In genomic region chr2:8658064-8658862, GRCh38 we compare ENCODE assay signal across 17 cellular contexts.
"Had no signal": no experiment of that assay in that cellular context is flagged by ENCODE, and none has a peak within 500 bp of the region (broad histone marks: within the 10 kb centered on the region; RNA-seq: fewer than 3 reads in every experiment).

No MANE protein-coding gene starts in this region.

- H3K27me3 Mint-ChIP-seq: type B pancreatic cell had no signal

- H3K36me3 ChIP-seq: neutrophil, suprapubic skin, WERI-Rb-1 had no signal

- H3K27ac Mint-ChIP-seq: activated CD8-positive, alpha-beta memory T cell treated with anti-CD3 and anti-CD28 coated beads, Interleukin-2, amount 10 ng/mL, durations not matched to agents 7 days and 5 days; effector memory CD8-positive, alpha-beta T cell; type B pancreatic cell had no signal

- H3K27ac ChIP-seq: neutrophil, parathyroid adenoma, suprapubic skin, WERI-Rb-1 had no signal

- H3K36me3 Mint-ChIP-seq: activated CD8-positive, alpha-beta memory T cell treated with anti-CD3 and anti-CD28 coated beads, Interleukin-2, amount 10 ng/mL, durations not matched to agents 7 days and 5 days; immature natural killer cell had no signal

- H3K4me3 ChIP-seq: lung, suprapubic skin had no signal

- H3K9me3 ChIP-seq: neutrophil, suprapubic skin had no signal

- H3K9me3 Mint-ChIP-seq: effector memory CD8-positive, alpha-beta T cell; immature natural killer cell had no signal

- H3K4me3 Mint-ChIP-seq: activated CD8-positive, alpha-beta memory T cell treated with anti-CD3 and anti-CD28 coated beads, Interleukin-2, amount 10 ng/mL, durations not matched to agents 7 days and 5 days; effector memory CD8-positive, alpha-beta T cell; type B pancreatic cell had no signal

- H3K27me3 ChIP-seq: suprapubic skin had no signal

- DNase-seq: activated CD8-positive, alpha-beta memory T cell treated with anti-CD3 and anti-CD28 coated beads, Interleukin-2, amount 10 ng/mL, durations not matched to agents 7 days and 5 days; activated naive CD4-positive, alpha-beta T cell; activated T-cell treated with anti-CD3 and anti-CD28 coated beads, Interleukin-2, amount 50 U/mL, for 1 hour; dermis blood vessel endothelial cell; effector memory CD8-positive, alpha-beta T cell; foreskin melanocyte; midbrain; stimulated activated CD8-positive, alpha-beta memory T cell treated with anti-CD3 and anti-CD28 coated beads, Interleukin-4, amount 100 ng/mL, for 48 hours; stimulated activated naive CD4-positive, alpha-beta T cell treated with Interleukin-2 at 50 U/mL for 16 hours; T-helper 1 cell; WERI-Rb-1 had no signal

- H3K9ac ChIP-seq: parathyroid adenoma had no signal
